Comparison of ENCODE assay signal across 16 cellular contexts in genomic region chr6:48962041-48962440, GRCh38.
DNase-seq lines count a peak whose midpoint lies in the region; TF ChIP-seq lines count a peak whose summit lies in the region.
"Had no signal": no experiment of that assay in that cellular context is flagged by ENCODE, and none has a peak within 500 bp of the region (broad histone marks: within the 10 kb centered on the region; RNA-seq: fewer than 3 reads in every experiment).

No MANE protein-coding gene starts in this region.

- H3K4me3 ChIP-seq in epithelial cell of esophagus (ENCODE audit: low read length), result no peak overlapping the region
- H3K4me3 ChIP-seq: GM23338 had no signal

- TF ChIP-seq CTCF in epithelial cell of esophagus (IDR thresholded peaks at IDR 0.05; ENCODE audit: insufficient read depth, low read depth, low read length, missing control alignments), result no peak

- DNase-seq in NCI-H146 (lab: John Stamatoyannopoulos, UW), result peak; percentile 60
- DNase-seq in NCI-H748 (lab: John Stamatoyannopoulos, UW; ENCODE audit: unreplicated experiment), result peak; percentile 96
- DNase-seq in epithelial cell of esophagus (ENCODE audit: low read depth), result peak; percentile 24
- no peak for DNase-seq in inferior parietal cortex (ENCODE audit: extremely low spot score)
- no peak for DNase-seq in DMS79 treated with DMSO at 0.1 percent for 48 hours (lab: John Stamatoyannopoulos, UW)
- no peak for DNase-seq in hippocampal formation (lab: John Stamatoyannopoulos, UW)
- DNase-seq: CD4-positive, CD25-positive, alpha-beta regulatory T cell; GDM1; Kasumi-1; NCI-H2029 treated with DMSO at 0.1 percent for 48 hours; Right ventricle myocardium superior; SK-N-SH; T-cell; T-helper 9 cell had no signal

- TF ChIP-seq RAD21 in Ishikawa (IDR thresholded peaks at IDR 0.05; ENCODE audit: low read depth), result no peak

- TF ChIP-seq EP300 in Ishikawa (IDR thresholded peaks at IDR 0.05; ENCODE audit: borderline replicate concordance), result no peak

TF ChIP-seq in Ishikawa, 13 proteins besides CTCF, POLR2A, EP300 and RAD21:
- peak; percentile 82 for TF ChIP-seq CEBPB (IDR thresholded peaks at IDR 0.05)
- 0 out of 2 replicates have a peak, but pooled peaks have one; percentile 23 for TF ChIP-seq NFIC (IDR thresholded peaks at IDR 0.05)
- no peak for TF ChIP-seq TEAD4 (IDR thresholded peaks at IDR 0.05)

Comparison
In these comparisons a context has a peak if more than half of its experiments do, and no peak if none do; other contexts are left out.
1. DNase-seq: peak in NCI-H146 (single experiment), NCI-H748 (single experiment) and epithelial cell of esophagus (single experiment); none in inferior parietal cortex (single experiment), DMS79 treated with DMSO at 0.1 percent for 48 hours (single experiment) and hippocampal formation (0 of 2).